12 cellular contexts compared by ENCODE assay signal in genomic region chr10:17474595-17474994, GRCh38. TPM values are rescaled to one million over a fixed set of nuclear protein-coding genes. Genes with fewer than 3 reads are reported as not detected.
DNase-seq lines count a peak whose midpoint lies in the region; ATAC-seq and TF ChIP-seq lines count a peak whose summit lies in the region.
"Had no signal": no experiment of that assay in that cellular context is flagged by ENCODE, and none has a peak within 500 bp of the region (broad histone marks: within the 10 kb centered on the region; RNA-seq: fewer than 3 reads in every experiment).

No MANE protein-coding gene starts in this region.

- H3F3A ChIP-seq in GM23338 (replicated peaks; ENCODE audit: low read depth) = no peaks in the 10 kb centered on the region

- no peaks in the 10 kb centered on the region; the same call in 2 of the 3 replicates for H3K36me3 Mint-ChIP-seq in GM23338 (ENCODE audit: low read depth)
- H3K36me3 Mint-ChIP-seq in activated naive CD8-positive, alpha-beta T cell treated with anti-CD3 and anti-CD28 coated beads for 36 hours = peaks cover 2% of the 10 kb centered on the region

- no peak for ATAC-seq in GM23338
- no peak for ATAC-seq in HG03025 (IDR thresholded peaks at IDR 0.05; ENCODE audit: low FRiP score, unreplicated experiment)
- ATAC-seq: heart left ventricle had no signal

- H3K27me3 Mint-ChIP-seq in GM23338 (ENCODE audit: insufficient read depth, low read depth, poor library complexity) = no peaks in the 10 kb centered on the region
- H3K27me3 Mint-ChIP-seq in activated naive CD8-positive, alpha-beta T cell treated with anti-CD3 and anti-CD28 coated beads for 36 hours = peaks cover 53% of the 10 kb centered on the region

- H3K36me3 ChIP-seq in GM23338 (ENCODE audit: insufficient read depth) = peaks cover 5% of the 10 kb centered on the region; the same call in 1 of the 2 replicates
- no peaks in the 10 kb centered on the region for H3K36me3 ChIP-seq in fibroblast of lung (ENCODE audit: control insufficient read depth, insufficient read depth, low read length)
- H3K36me3 ChIP-seq: heart left ventricle had no signal

- H4K20me1 ChIP-seq in GM23338 (replicated peaks; ENCODE audit: insufficient read depth) (no peaks in the 10 kb centered on the region), fibroblast of lung (ENCODE audit: control insufficient read depth, extremely low read depth, insufficient read depth, low read length) (no peaks in the 10 kb centered on the region)

- peak; percentile 52 for TF ChIP-seq CTCF in 22Rv1 (IDR thresholded peaks at IDR 0.05)
- peak; percentile 12 to 26; a peak in 1 of 4 replicates for TF ChIP-seq CTCF in GM23338 (conservative IDR thresholded peaks at IDR 0.05; ENCODE audit: low read depth in 2 of 2)
- TF ChIP-seq CTCF in fibroblast of lung (conservative IDR thresholded peaks at IDR 0.05 in 1 of 2, IDR thresholded peaks at IDR 0.05 in 1 of 2; ENCODE audit: low read depth in 1 of 2, low read length in 2 of 2) = peak; percentile 16 to 33
- TF ChIP-seq CTCF in coronary artery (IDR thresholded peaks at IDR 0.05) = no peak

- H3K4me3 ChIP-seq in GM23338 (no peak overlapping the region), fibroblast of lung (replicated peaks in 1 of 4; ENCODE audit: control extremely low read depth in 1 of 4, insufficient read depth in 1 of 4, low read depth in 3 of 4, low read length in 4 of 4) (no peak overlapping the region), coronary artery (no peak overlapping the region)
- H3K4me3 ChIP-seq: heart left ventricle had no signal

- H3K4me3 Mint-ChIP-seq in GM23338 = no peak overlapping the region
- H3K4me3 Mint-ChIP-seq in activated naive CD8-positive, alpha-beta T cell treated with anti-CD3 and anti-CD28 coated beads for 36 hours = no peak overlapping the region

- no peak overlapping the region for H3K27ac ChIP-seq in 22Rv1
- H3K27ac ChIP-seq in GM23338 (ENCODE audit: low read depth) = no peak overlapping the region
- H3K27ac ChIP-seq in fibroblast of lung (ENCODE audit: insufficient read depth, low read length) = no peak overlapping the region
- no peak overlapping the region for H3K27ac ChIP-seq in coronary artery
- H3K27ac ChIP-seq: heart left ventricle, KMS-11 had no signal

- H3K4me1 ChIP-seq in GM23338 (ENCODE audit: insufficient read depth) (no peaks in the 10 kb centered on the region), fibroblast of lung (ENCODE audit: control insufficient read depth, extremely low read depth, insufficient read depth, low read length) (no peaks in the 10 kb centered on the region)

- H3K9me2 ChIP-seq in GM23338 (ENCODE audit: insufficient read depth) = peaks cover 6% of the 10 kb centered on the region; the same call in 1 of the 2 replicates

- peaks cover 8% of the 10 kb centered on the region; the same call in 2 of the 3 replicates for H3K4me1 Mint-ChIP-seq in GM23338
- peaks cover 8% of the 10 kb centered on the region for H3K4me1 Mint-ChIP-seq in activated naive CD8-positive, alpha-beta T cell treated with anti-CD3 and anti-CD28 coated beads for 36 hours

- H3K27me3 ChIP-seq in GM23338 (ENCODE audit: insufficient read depth) (no peaks in the 10 kb centered on the region), fibroblast of lung (ENCODE audit: control insufficient read depth, insufficient read depth, low read length) (no peaks in the 10 kb centered on the region)

- H2AFZ ChIP-seq in GM23338 (no peak overlapping the region), fibroblast of lung (ENCODE audit: low read length) (no peak overlapping the region)

- peaks cover 12% of the 10 kb centered on the region for H3K9me3 Mint-ChIP-seq in GM23338
- H3K9me3 Mint-ChIP-seq in activated naive CD8-positive, alpha-beta T cell treated with anti-CD3 and anti-CD28 coated beads for 36 hours = peaks cover 3% of the 10 kb centered on the region

- H3K27ac Mint-ChIP-seq in GM23338 = no peak overlapping the region
- no peak overlapping the region for H3K27ac Mint-ChIP-seq in activated naive CD8-positive, alpha-beta T cell treated with anti-CD3 and anti-CD28 coated beads for 36 hours

- no peak for DNase-seq in GM23338 (ENCODE audit: low spot score)
- DNase-seq in RKO (ENCODE audit: low spot score) = peak; percentile 10
- peak in 1 of 2 donors; percentile 47 for DNase-seq in fibroblast of lung (ENCODE audit: low read depth in 2 of 2)
- DNase-seq in coronary artery (ENCODE audit: low spot score) = no peak
- no peak for DNase-seq in activated naive CD8-positive, alpha-beta T cell treated with anti-CD3 and anti-CD28 coated beads for 36 hours
- no peak for DNase-seq in NCI-H2227 treated with DMSO at 0.1 percent for 48 hours (lab: John Stamatoyannopoulos, UW)
- DNase-seq: activated CD4-positive, alpha-beta T cell treated with anti-CD3 and anti-CD28 coated beads, Interleukin-2, amount 50 U/mL, for 4 hours; activated gamma-delta T cell treated with Interleukin-2 at 50 U/mL for 16 hours; heart left ventricle had no signal

- H3K4me2 ChIP-seq in GM23338 = no peak overlapping the region
- H3K4me2 ChIP-seq in fibroblast of lung (ENCODE audit: extremely low read depth, insufficient read depth, low read length) = no peak overlapping the region
- H3K4me2 ChIP-seq: KMS-11 had no signal

- H3K9ac ChIP-seq in fibroblast of lung (ENCODE audit: insufficient read depth, low read length) = no peak overlapping the region
- H3K9ac ChIP-seq: KMS-11 had no signal

- no peaks in the 10 kb centered on the region for H3K79me2 ChIP-seq in GM23338 (replicated peaks; ENCODE audit: insufficient read depth)
- H3K79me2 ChIP-seq in fibroblast of lung (ENCODE audit: control insufficient read depth, insufficient read depth, low read length) = no peaks in the 10 kb centered on the region

- no peaks in the 10 kb centered on the region for H3K9me3 ChIP-seq in fibroblast of lung (ENCODE audit: control insufficient read depth, insufficient read depth, low read depth, low read length)
- H3K9me3 ChIP-seq: heart left ventricle had no signal

TF ChIP-seq in GM23338, 12 proteins besides CTCF, POLR2A, EP300 and RAD21:
- no peak for TF ChIP-seq ZNF114 (CRISPR knock-in tag; IDR thresholded peaks at IDR 0.05)
- TF ChIP-seq ZNF331 (CRISPR knock-in tag; IDR thresholded peaks at IDR 0.05; ENCODE audit: low read depth) = no peak
- TF ChIP-seq POLR2AphosphoS5 (IDR thresholded peaks at IDR 0.05; ENCODE audit: low read depth) = no peak
- TF ChIP-seq ETS1 (IDR thresholded peaks at IDR 0.05) = no peak
- TF ChIP-seq STAT1 (IDR thresholded peaks at IDR 0.05; ENCODE audit: unreplicated experiment) = no peak

RNA-seq across cellular contexts. Expression of gene ST8SIA6, which starts 20.2 kb away (rescaled TPM):
- 2.3 TPM in 2 replicates for total RNA-seq in GM23338 (2014; rRNA removed; shearing (Covaris generic))
- polyA plus RNA-seq in GM23338 (2016; fragmentation: Nextera tagmentation; extraction: Ambion mirVana) (0.96 and 1.6 TPM in 2 replicates), fibroblast of lung (0.03 and 0.05 TPM in 2 replicates)
- under 0.01 and 0.26 TPM in 2 replicates for total RNA-seq in fibroblast of lung
- polyA plus RNA-seq in fibroblast of lung (2012) = 0.06 TPM in 1 of 2 replicates, not detected in the other
- not detected in 2 replicates for polyA minus RNA-seq in fibroblast of lung (ENCODE audit: low replicate concordance)
- total RNA-seq in activated naive CD8-positive, alpha-beta T cell treated with anti-CD3 and anti-CD28 coated beads for 36 hours = not detected
